Comparison of ENCODE assay signal across 22 cellular contexts in the genomic region with DNA sequence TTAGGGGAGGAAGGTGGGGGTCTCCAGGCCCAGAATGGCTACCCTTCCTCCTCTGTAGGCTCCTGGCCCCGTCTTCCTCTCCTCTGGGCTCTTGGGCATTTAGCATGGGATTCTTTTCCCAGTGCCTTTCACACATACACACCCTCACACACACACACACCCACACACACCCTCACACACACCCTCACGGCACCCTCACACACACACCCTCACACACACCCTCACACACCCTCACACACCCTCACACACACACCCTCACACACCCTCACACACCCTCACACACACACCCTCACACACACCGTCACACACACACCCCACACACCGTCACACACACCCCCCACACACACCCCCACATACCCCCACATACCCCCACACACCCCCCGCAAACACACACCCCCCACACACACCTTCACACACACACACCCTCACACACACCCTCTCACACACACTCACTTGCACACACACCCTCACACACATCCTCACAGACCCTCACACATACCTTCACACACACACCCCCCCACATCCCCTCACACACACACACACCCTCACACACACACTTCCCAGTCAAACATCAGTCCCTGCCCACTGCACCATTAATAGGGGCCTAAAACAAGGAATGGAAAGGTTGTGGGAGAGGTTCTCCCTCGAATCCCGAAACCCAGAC. TPM values are rescaled to one million over a fixed set of nuclear protein-coding genes. Genes with fewer than 3 reads are reported as not detected.
A peak's percentile ranks its signal among the peaks of the same experiment; 100 is the strongest.
DNase-seq lines count a peak whose midpoint lies in the region; ATAC-seq and TF ChIP-seq lines count a peak whose summit lies in the region.
"Had no signal": no experiment of that assay in that cellular context is flagged by ENCODE, and none has a peak within 500 bp of the region (broad histone marks: within the 10 kb centered on the region; RNA-seq: fewer than 3 reads in every experiment).

No MANE protein-coding gene starts in this region.

- no peaks in the 10 kb centered on the region for H3K36me3 Mint-ChIP-seq in activated T-cell treated with anti-CD3 and anti-CD28 coated beads, Interleukin-2, amount 50 U/mL, for 4 hours (ENCODE audit: insufficient read depth)

- H2AK5ac ChIP-seq in mesenchymal stem cell (ENCODE audit: low read length, severe bottlenecking), result no peak overlapping the region

- H3K4me1 Mint-ChIP-seq in activated T-cell treated with anti-CD3 and anti-CD28 coated beads, Interleukin-2, amount 50 U/mL, for 4 hours (ENCODE audit: low read depth), result peaks cover 31% of the 10 kb centered on the region

- no peaks in the 10 kb centered on the region for H3K9me3 Mint-ChIP-seq in activated T-cell treated with anti-CD3 and anti-CD28 coated beads, Interleukin-2, amount 50 U/mL, for 4 hours

- peak overlapping the region; percentile 7 for H2BK15ac ChIP-seq in mesenchymal stem cell (ENCODE audit: low read depth, poor library complexity, severe bottlenecking)

- 84% methylated on average over 6 of the region's 7 CpGs for WGBS in mesenchymal stem cell

- H3K36me3 ChIP-seq in cardiac muscle cell (no peaks in the 10 kb centered on the region), mesenchymal stem cell (ENCODE audit: control insufficient read depth in 1 of 2, insufficient read depth in 2 of 2, low read depth in 1 of 2, low read length in 2 of 2) (no peaks in the 10 kb centered on the region), vagina (no peaks in the 10 kb centered on the region)
- H3K36me3 ChIP-seq: left lung, Peyer's patch had no signal

- H3K27me3 ChIP-seq in cardiac muscle cell (no peaks in the 10 kb centered on the region), mesenchymal stem cell (ENCODE audit: control insufficient read depth in 1 of 2, insufficient read depth in 1 of 2, low read length in 2 of 2) (no peaks in the 10 kb centered on the region), vagina (no peaks in the 10 kb centered on the region)
- H3K27me3 ChIP-seq: foreskin keratinocyte, Peyer's patch had no signal

- no peak overlapping the region for H3K4ac ChIP-seq in mesenchymal stem cell (ENCODE audit: low read depth in 1 of 2, low read length in 2 of 2)

- H3K79me1 ChIP-seq in mesenchymal stem cell (replicated peaks; ENCODE audit: low read length, poor library complexity, severe bottlenecking), result no peaks in the 10 kb centered on the region

- H3K4me3 Mint-ChIP-seq in activated T-cell treated with anti-CD3 and anti-CD28 coated beads, Interleukin-2, amount 50 U/mL, for 4 hours, result no peak overlapping the region
- H3K4me3 Mint-ChIP-seq: activated CD4-positive, alpha-beta T cell treated with anti-CD3 and anti-CD28 coated beads, Interleukin-2, amount 10 ng/mL, durations not matched to agents 7 days and 5 days; naive thymus-derived CD4-positive, alpha-beta T cell had no signal

- H4K8ac ChIP-seq in mesenchymal stem cell (ENCODE audit: low read length), result no peak overlapping the region

- H3K18ac ChIP-seq in mesenchymal stem cell (ENCODE audit: low read depth in 1 of 2, low read length in 2 of 2), result peak overlapping the region in 1 of 2 experiments; percentile 8

- peak overlapping the region; percentile 76 for H3K9ac ChIP-seq in mesenchymal stem cell (ENCODE audit: low read length)

- ATAC-seq in left ventricle myocardium superior (no peak), GM18520 (IDR thresholded peaks at IDR 0.05; ENCODE audit: unreplicated experiment) (no peak)
- no peak for ATAC-seq in activated T-cell treated with anti-CD3 and anti-CD28 coated beads, Interleukin-2, amount 50 U/mL, for 4 hours
- ATAC-seq: foreskin keratinocyte; left lung; naive thymus-derived CD4-positive, alpha-beta T cell had no signal

- TF ChIP-seq CTCF in cardiac muscle cell (IDR thresholded peaks at IDR 0.05; ENCODE audit: low read depth, low read length), result no peak
- TF ChIP-seq CTCF in vagina (IDR thresholded peaks at IDR 0.05), result no peak

- H3K23ac ChIP-seq in mesenchymal stem cell (ENCODE audit: low read length in 2 of 2), result no peak overlapping the region

- peak overlapping the region in 1 of 2 experiments; percentile 49 for H2BK12ac ChIP-seq in mesenchymal stem cell (ENCODE audit: low read length in 2 of 2)

- H4K91ac ChIP-seq in mesenchymal stem cell (ENCODE audit: low read length), result no peak overlapping the region

- H3K27me3 Mint-ChIP-seq in activated T-cell treated with anti-CD3 and anti-CD28 coated beads, Interleukin-2, amount 50 U/mL, for 4 hours (ENCODE audit: low read depth), result no peaks in the 10 kb centered on the region
- H3K27me3 Mint-ChIP-seq: activated CD4-positive, alpha-beta T cell treated with anti-CD3 and anti-CD28 coated beads, Interleukin-2, amount 10 ng/mL, durations not matched to agents 7 days and 5 days; naive thymus-derived CD4-positive, alpha-beta T cell had no signal

- DNase-seq in cardiac muscle cell (ENCODE audit: low read depth in 1 of 2, low spot score in 1 of 2), result no peak
- DNase-seq in left ventricle myocardium superior, result no peak
- DNase-seq in mesenchymal stem cell, result no peak
- DNase-seq in skeletal muscle cell (ENCODE audit: low read depth), result no peak
- no peak for DNase-seq in vagina (ENCODE audit: extremely low spot score in 2 of 2)
- DNase-seq in activated T-cell treated with anti-CD3 and anti-CD28 coated beads, Interleukin-2, amount 50 U/mL, for 4 hours, result no peak
- DNase-seq in D341Med (ENCODE audit: low spot score), result no peak
- DNase-seq: 8988T; activated CD4-positive, alpha-beta T cell treated with anti-CD3 and anti-CD28 coated beads, Interleukin-2, amount 10 ng/mL, durations not matched to agents 7 days and 5 days; activated naive CD4-positive, alpha-beta T cell treated with Interleukin-2 at 50 U/mL for 16 hours; cortex of kidney; foreskin keratinocyte; GDM1; GOT3; naive thymus-derived CD4-positive, alpha-beta T cell; NCI-H1417 treated with DMSO at 0.1 percent for 48 hours; NCI-H2171 treated with DMSO at 0.1 percent for 48 hours; NCI-H774; Peyer's patch had no signal

- H3K4me2 ChIP-seq in mesenchymal stem cell (ENCODE audit: low read length, poor library complexity, severe bottlenecking), result no peak overlapping the region

- H3K4me1 ChIP-seq in cardiac muscle cell (ENCODE audit: low read depth) (peaks cover 30% of the 10 kb centered on the region), mesenchymal stem cell (ENCODE audit: control insufficient read depth, insufficient read depth, low read depth, low read length) (peaks cover 13% of the 10 kb centered on the region), vagina (peaks cover 13% of the 10 kb centered on the region)
- H3K4me1 ChIP-seq: foreskin keratinocyte had no signal

- intact Hi-C loops in left ventricle myocardium superior (cut with micrococcal nuclease) (loop anchor here (10.0 kb wide), 1 partner anchor 62 kb away; no protein-coding TSS in a partner anchor), vagina (cut with DNase I) (no loop called here)

- H3K14ac ChIP-seq in mesenchymal stem cell (ENCODE audit: low read length in 2 of 2), result no peak overlapping the region

- no peak for TF ChIP-seq POLR2A in vagina (IDR thresholded peaks at IDR 0.05)

- H3K9me3 ChIP-seq in cardiac muscle cell (ENCODE audit: low read depth), result no peaks in the 10 kb centered on the region
- H3K9me3 ChIP-seq in mesenchymal stem cell (ENCODE audit: control insufficient read depth, low read length), result no peaks in the 10 kb centered on the region
- no peaks in the 10 kb centered on the region for H3K9me3 ChIP-seq in vagina
- H3K9me3 ChIP-seq: left lung, Peyer's patch had no signal

- H2BK5ac ChIP-seq in mesenchymal stem cell (ENCODE audit: low read depth, low read length, poor library complexity, severe bottlenecking), result no peak overlapping the region

- no peak overlapping the region for H2BK120ac ChIP-seq in mesenchymal stem cell (ENCODE audit: low read depth, low read length)

- H2AFZ ChIP-seq in mesenchymal stem cell (ENCODE audit: low read depth, low read length), result no peak overlapping the region

- peak overlapping the region; percentile 81 for H3K27ac ChIP-seq in cardiac muscle cell
- H3K27ac ChIP-seq in mesenchymal stem cell (ENCODE audit: low read length, poor library complexity, severe bottlenecking), result no peak overlapping the region
- peak overlapping the region; percentile 69 for H3K27ac ChIP-seq in vagina
- H3K27ac ChIP-seq: foreskin keratinocyte, left lung had no signal

- H3K4me3 ChIP-seq in cardiac muscle cell (no peak overlapping the region), mesenchymal stem cell (ENCODE audit: insufficient read depth in 1 of 2, low read depth in 1 of 2, low read length in 2 of 2) (peak overlapping the region in 1 of 2 experiments; percentile 38), skeletal muscle cell (ENCODE audit: low read depth, low read length) (peak overlapping the region; percentile 50), vagina (peak overlapping the region in 1 of 2 donors; percentile 28)
- H3K4me3 ChIP-seq: left lung had no signal

RNA-seq across cellular contexts. Expression of gene SGCA, which starts 0.8 kb away (rescaled TPM):
- total RNA-seq in cardiac muscle cell (57.5 and 63.3 TPM in 2 replicates), left ventricle myocardium superior (155 TPM), vagina (2.2 TPM)
- polyA plus RNA-seq in cardiac muscle cell, result 69.9 and 90.6 TPM in 2 replicates
- 0.14 TPM for polyA plus RNA-seq in mesenchymal stem cell (2013, experiment 1 of 2)
- polyA plus RNA-seq in mesenchymal stem cell (2013, experiment 2 of 2), result 0.08 TPM
- not detected for total RNA-seq in activated T-cell treated with anti-CD3 and anti-CD28 coated beads, Interleukin-2, amount 50 U/mL, for 4 hours
- total RNA-seq: activated CD4-positive, alpha-beta T cell treated with anti-CD3 and anti-CD28 coated beads, Interleukin-2, amount 10 ng/mL, durations not matched to agents 7 days and 5 days; foreskin keratinocyte; HT1080 had no signal
- polyA plus RNA-seq: foreskin keratinocyte; naive thymus-derived CD4-positive, alpha-beta T cell had no signal

RNA-seq across cellular contexts. Expression of gene PPP1R9B, which starts 16.2 kb away (rescaled TPM):
- total RNA-seq in cardiac muscle cell (45.6 and 59.4 TPM in 2 replicates), left ventricle myocardium superior (37.6 TPM), vagina (37.6 TPM)
- 6.0 and 6.2 TPM in 2 replicates for polyA plus RNA-seq in cardiac muscle cell
- polyA plus RNA-seq in mesenchymal stem cell (2013, experiment 1 of 2), result 34.9 TPM
- 33.0 TPM for polyA plus RNA-seq in mesenchymal stem cell (2013, experiment 2 of 2)
- 10 to 100 TPM; 70.2 to 82.2 (median 76.6) TPM for total RNA-seq in activated T-cell treated with anti-CD3 and anti-CD28 coated beads, Interleukin-2, amount 50 U/mL, for 4 hours

RNA-seq across cellular contexts. Expression of gene COL1A1, which starts 34.8 kb away (rescaled TPM):
- total RNA-seq in cardiac muscle cell (80.6 and 127 TPM in 2 replicates), left ventricle myocardium superior (26.8 TPM), vagina (171 TPM)
- polyA plus RNA-seq in cardiac muscle cell, result 212 and 261 TPM in 2 replicates
- polyA plus RNA-seq in mesenchymal stem cell (2013, experiment 1 of 2), result 4,381 TPM
- 4,150 TPM for polyA plus RNA-seq in mesenchymal stem cell (2013, experiment 2 of 2)
- total RNA-seq in activated T-cell treated with anti-CD3 and anti-CD28 coated beads, Interleukin-2, amount 50 U/mL, for 4 hours, result 1 to 10 TPM; 1.6 to 3.2 (median 2.8) TPM
- polyA plus RNA-seq: naive thymus-derived CD4-positive, alpha-beta T cell had no signal

RNA-seq across cellular contexts. Expression of gene SAMD14, which starts 36.7 kb away (rescaled TPM):
- total RNA-seq in cardiac muscle cell, result 1.2 and 2.8 TPM in 2 replicates
- polyA plus RNA-seq in cardiac muscle cell, result 2.0 and 2.5 TPM in 2 replicates
- total RNA-seq in left ventricle myocardium superior, result 1.2 TPM
- 17.9 TPM for polyA plus RNA-seq in mesenchymal stem cell (2013, experiment 1 of 2)
- 17.2 TPM for polyA plus RNA-seq in mesenchymal stem cell (2013, experiment 2 of 2)
- 4.4 TPM for total RNA-seq in vagina
- under 1 TPM; 0.47 to 0.78 (median 0.52) TPM for total RNA-seq in activated T-cell treated with anti-CD3 and anti-CD28 coated beads, Interleukin-2, amount 50 U/mL, for 4 hours
- total RNA-seq: HT1080 had no signal
- polyA plus RNA-seq: naive thymus-derived CD4-positive, alpha-beta T cell had no signal

Comparison
In these comparisons a context has a peak if more than half of its experiments do, and no peak if none do; other contexts are left out.
1. RNA of gene SGCA, which starts 0.8 kb away (total RNA-seq): 155 TPM in left ventricle myocardium superior (single experiment) and 57.5 to 63.3 TPM in cardiac muscle cell; 2.2 TPM in vagina (single experiment) and not detected in activated T-cell treated with anti-CD3 and anti-CD28 coated beads, Interleukin-2, amount 50 U/mL, for 4 hours; every median in the first group is over 10 times any median in the second.